Comparison of ENCODE assay signal across 14 cellular contexts in the genomic region with DNA sequence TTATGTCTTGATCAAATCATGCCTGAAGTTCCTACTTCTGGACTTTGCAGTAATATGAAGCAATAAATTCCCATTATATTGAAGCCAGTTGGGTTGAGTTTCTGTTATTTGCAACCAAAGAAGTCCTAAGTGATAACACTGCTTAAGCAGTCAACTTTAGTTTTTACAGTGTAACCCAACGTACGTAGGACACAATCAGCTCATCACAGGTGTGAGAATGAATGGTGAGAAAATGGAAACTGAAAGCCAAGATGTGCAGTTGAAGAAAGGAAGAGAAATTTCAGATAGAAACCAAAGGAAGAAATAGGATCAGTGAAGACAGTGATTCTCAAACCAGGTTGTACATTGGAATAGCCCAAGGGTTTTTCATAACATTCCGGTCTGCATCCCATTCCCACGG.
A peak's percentile ranks its signal among the peaks of the same experiment; 100 is the strongest.
DNase-seq lines count a peak whose midpoint lies in the region; ATAC-seq and TF ChIP-seq lines count a peak whose summit lies in the region.
"Had no signal": no experiment of that assay in that cellular context is flagged by ENCODE, and none has a peak within 500 bp of the region (broad histone marks: within the 10 kb centered on the region; RNA-seq: fewer than 3 reads in every experiment).

No MANE protein-coding gene starts in this region.

- peaks cover 13 to 19% of the 10 kb centered on the region in 2 donors for H3K9me3 Mint-ChIP-seq in activated naive CD4-positive, alpha-beta T cell treated with anti-CD3 and anti-CD28 coated beads, Interleukin-2, amount 50 U/mL, for 72 hours
- peaks cover 5% of the 10 kb centered on the region for H3K9me3 Mint-ChIP-seq in activated CD8-positive, alpha-beta T cell treated with anti-CD3 and anti-CD28 coated beads for 36 hours

- H3K4me1 ChIP-seq in tibial artery = no peaks in the 10 kb centered on the region

- POLR2A ChIA-PET in activated CD8-positive, alpha-beta T cell treated with anti-CD3 and anti-CD28 coated beads for 36 hours (lab: Charles Lee) = interaction anchor here (0.6 kb wide), 1 partner anchor 32 kb away, joined by 3 read pairs; no protein-coding TSS in a partner anchor

- intact Hi-C loops in activated CD8-positive, alpha-beta T cell treated with anti-CD3 and anti-CD28 coated beads for 36 hours (cut with micrococcal nuclease) = no loop called here
- intact Hi-C loops in tibial artery (cut with DNase I; ENCODE audit: low total_unique reads) = no loop called here

- H3K27ac ChIP-seq in tibial artery = no peak overlapping the region

- no peaks in the 10 kb centered on the region for H3K36me3 ChIP-seq in tibial artery

- no peak overlapping the region for H3K4me3 ChIP-seq in tibial artery

- CTCF ChIA-PET in activated CD8-positive, alpha-beta T cell treated with anti-CD3 and anti-CD28 coated beads for 36 hours (lab: Charles Lee) = no interaction called here

- no peaks in the 10 kb centered on the region for H3K27me3 ChIP-seq in tibial artery

- no peak for DNase-seq in activated naive CD4-positive, alpha-beta T cell treated with anti-CD3 and anti-CD28 coated beads, Interleukin-2, amount 50 U/mL, for 72 hours (ENCODE audit: low spot score in 2 of 2)
- DNase-seq in activated naive CD4-positive, alpha-beta T cell treated with anti-CD3 and anti-CD28 coated beads, Interleukin-2, amount 50 U/mL, for 16 hours = no peak
- DNase-seq in activated CD8-positive, alpha-beta T cell treated with anti-CD3 and anti-CD28 coated beads for 36 hours = no peak
- DNase-seq in tibial artery = no peak
- no peak for DNase-seq in NCI-H446 (lab: John Stamatoyannopoulos, UW)
- DNase-seq in NCI-H2081 (lab: John Stamatoyannopoulos, UW) = no peak
- DNase-seq in stimulated activated CD4-positive, alpha-beta T cell treated with anti-CD3 and anti-CD28 coated beads, Interleukin-4, amount 100 ng/mL, for 24 hours = no peak
- DNase-seq: activated B cell treated with CpG ODN at 0.5 μM for 24 hours; amniotic stem cell; caudate nucleus; NCI-H1417 treated with DMSO at 0.1 percent for 48 hours; stimulated activated CD4-positive, alpha-beta T cell treated with anti-CD3 and anti-CD28 coated beads, Interleukin-2, amount 100 ng/mL, for 24 hours; substantia nigra had no signal

- no peak overlapping the region for H3K4me3 Mint-ChIP-seq in activated CD8-positive, alpha-beta T cell treated with anti-CD3 and anti-CD28 coated beads for 36 hours
- H3K4me3 Mint-ChIP-seq: activated B cell treated with CpG ODN at 0.5 μM for 24 hours had no signal

- peaks cover 17 to 18% of the 10 kb centered on the region in 2 donors for H3K36me3 Mint-ChIP-seq in activated naive CD4-positive, alpha-beta T cell treated with anti-CD3 and anti-CD28 coated beads, Interleukin-2, amount 50 U/mL, for 72 hours
- no peaks in the 10 kb centered on the region for H3K36me3 Mint-ChIP-seq in activated CD8-positive, alpha-beta T cell treated with anti-CD3 and anti-CD28 coated beads for 36 hours (ENCODE audit: low read depth)

- no peaks in the 10 kb centered on the region for H3K27me3 Mint-ChIP-seq in activated CD8-positive, alpha-beta T cell treated with anti-CD3 and anti-CD28 coated beads for 36 hours
- H3K27me3 Mint-ChIP-seq: activated B cell treated with CpG ODN at 0.5 μM for 24 hours had no signal

- H3K27ac Mint-ChIP-seq in activated naive CD4-positive, alpha-beta T cell treated with anti-CD3 and anti-CD28 coated beads, Interleukin-2, amount 50 U/mL, for 72 hours = peak overlapping the region in 1 of 2 donors; percentile 5
- peak overlapping the region; percentile 22 for H3K27ac Mint-ChIP-seq in activated CD8-positive, alpha-beta T cell treated with anti-CD3 and anti-CD28 coated beads for 36 hours
- H3K27ac Mint-ChIP-seq: activated B cell treated with CpG ODN at 0.5 μM for 24 hours had no signal

- TF ChIP-seq CTCF in activated CD8-positive, alpha-beta T cell treated with anti-CD3 and anti-CD28 coated beads for 36 hours (IDR thresholded peaks at IDR 0.05) = no peak
- no peak for TF ChIP-seq CTCF in tibial artery (IDR thresholded peaks at IDR 0.05)

- peak; percentile 59 to 77 for ATAC-seq in activated naive CD4-positive, alpha-beta T cell treated with anti-CD3 and anti-CD28 coated beads, Interleukin-2, amount 50 U/mL, for 72 hours
- peak; percentile 76 for ATAC-seq in GM21717 (IDR thresholded peaks at IDR 0.05; ENCODE audit: unreplicated experiment)
- peak; percentile 47 for ATAC-seq in activated CD8-positive, alpha-beta T cell treated with anti-CD3 and anti-CD28 coated beads for 36 hours

- H3K9me3 ChIP-seq in tibial artery = no peaks in the 10 kb centered on the region

- peaks cover 56% of the 10 kb centered on the region for H3K4me1 Mint-ChIP-seq in activated CD8-positive, alpha-beta T cell treated with anti-CD3 and anti-CD28 coated beads for 36 hours (ENCODE audit: low read depth)
